8 cellular contexts compared by ENCODE assay signal in genomic region chr3:179046497-179047353, GRCh38. TPM values are rescaled to one million over a fixed set of nuclear protein-coding genes. Genes with fewer than 3 reads are reported as not detected.
A peak's percentile ranks its signal among the peaks of the same experiment; 100 is the strongest.
DNase-seq lines count a peak whose midpoint lies in the region; ATAC-seq and TF ChIP-seq lines count a peak whose summit lies in the region.

No MANE protein-coding gene starts in this region.

- DNase-seq in EH (ENCODE audit: low read depth) (peak; percentile 12), brain pericyte (ENCODE audit: low read depth, low spot score) (peak; percentile 40), mammary epithelial cell (no peak), GM19238 (ENCODE audit: insufficient read length, low spot score) (no peak), mesenteric fat pad (ENCODE audit: low spot score) (no peak), NCI-H82 (lab: John Stamatoyannopoulos, UW) (no peak)

- peaks cover 8% of the 10 kb centered on the region for H3K36me3 ChIP-seq in mammary epithelial cell (ENCODE audit: insufficient read depth, low read length)

- H3K9ac ChIP-seq in mammary epithelial cell (ENCODE audit: insufficient read depth, low read length): no peak overlapping the region

- H3K27ac ChIP-seq in mammary epithelial cell (ENCODE audit: insufficient read depth, low read depth, low read length): no peak overlapping the region

- no peak overlapping the region for H3K4me3 ChIP-seq in mammary epithelial cell (replicated peaks in 1 of 3; ENCODE audit: insufficient read depth in 1 of 3, low read depth in 2 of 3, low read length in 3 of 3)

- H3K4me2 ChIP-seq in mammary epithelial cell (ENCODE audit: insufficient read depth, low read depth, low read length): no peak overlapping the region

- dilution Hi-C loops in mammary epithelial cell (cut with HindIII; ENCODE audit: low sequenced_read_pairs): no loop called here

- BruUV-seq in mammary epithelial cell (replicated peaks; lab: Mats Ljungman, UMichigan): no TSS peak

- ATAC-seq in GM19395 (IDR thresholded peaks at IDR 0.05; ENCODE audit: unreplicated experiment): peak; percentile 88
- peak; percentile 81 for ATAC-seq in HG03108 (IDR thresholded peaks at IDR 0.05; ENCODE audit: unreplicated experiment)

- no peaks in the 10 kb centered on the region for H4K20me1 ChIP-seq in mammary epithelial cell (ENCODE audit: insufficient read depth, low read length)

- no peaks in the 10 kb centered on the region for H3K27me3 ChIP-seq in mammary epithelial cell (ENCODE audit: insufficient read depth, low read length)

- in situ Hi-C loops in mammary epithelial cell (cut with MboI; ENCODE audit: low sequenced_read_pairs in 2 of 2): no loop called here

- no peaks in the 10 kb centered on the region for H3K9me3 ChIP-seq in mammary epithelial cell (replicated peaks; ENCODE audit: insufficient read depth, low read length)

- no peak overlapping the region for H2AFZ ChIP-seq in mammary epithelial cell (ENCODE audit: low read depth, low read length)

- WGBS in mammary epithelial cell (ENCODE audit: low coverage, missing lambda C conversion rate): 98% methylated on average over 5 of the region's 8 CpGs

- peaks cover 90% of the 10 kb centered on the region for H3K79me2 ChIP-seq in mammary epithelial cell (ENCODE audit: insufficient read depth, low read length)

- TF ChIP-seq CTCF in mammary epithelial cell (conservative IDR thresholded peaks at IDR 0.05 in 1 of 2, IDR thresholded peaks at IDR 0.05 in 1 of 2; ENCODE audit: extremely low read depth in 1 of 2, insufficient read depth in 1 of 2, low read depth in 1 of 2, low read length in 2 of 2): peak in 1 of 2 donors; percentile 39

- no peaks in the 10 kb centered on the region for H3K4me1 ChIP-seq in mammary epithelial cell (ENCODE audit: insufficient read depth, low read length)

- CTCF ChIA-PET in mammary epithelial cell (lab: Charles Lee; ENCODE audit: low non-redundant PET): interaction anchor here (0.7 kb wide), 2 partner anchors 32 to 882 kb away, joined by 3 read pairs; no protein-coding TSS in a partner anchor

- intact Hi-C loops in mammary epithelial cell (cut with micrococcal nuclease): no loop called here

RNA-seq across cellular contexts. Expression of gene ZMAT3, which starts 24.9 kb away (rescaled TPM):
- total RNA-seq in mammary epithelial cell: 10 to 100 TPM; 31.3 to 56.2 TPM
- 24.4 TPM for polyA plus RNA-seq in mammary epithelial cell
- 64.2 TPM for polyA minus RNA-seq in mammary epithelial cell
- total RNA-seq in mesenteric fat pad: 18.6 TPM

Comparison
In these comparisons a context has a peak if more than half of its experiments do, and no peak if none do; other contexts are left out.
1. DNase-seq: peak in EH (single experiment) and brain pericyte (single experiment); none in mammary epithelial cell (single experiment), GM19238 (single experiment), mesenteric fat pad (single experiment) and NCI-H82 (single experiment).